In the genomic region with DNA sequence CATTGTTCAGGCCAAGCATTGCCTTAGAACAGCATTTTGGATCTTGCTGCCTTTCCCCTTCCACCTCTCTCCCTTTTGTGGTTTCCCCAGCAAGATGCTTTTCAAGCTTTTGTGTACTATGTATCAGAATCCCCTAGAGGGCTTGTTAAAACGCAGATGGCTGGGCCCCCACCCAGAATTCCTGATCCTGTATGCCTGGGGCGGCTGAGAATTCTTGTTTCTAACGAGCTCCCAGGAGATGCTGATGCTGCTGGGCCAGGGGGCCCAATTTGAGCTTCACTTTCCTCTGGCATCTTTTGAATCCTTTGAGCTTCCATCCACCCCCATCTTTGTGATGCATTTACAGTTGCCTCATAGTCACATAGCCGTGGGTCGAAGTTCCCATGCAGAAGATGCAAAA, we compare ENCODE assay signal across 18 cellular contexts. TPM values are rescaled to one million over a fixed set of nuclear protein-coding genes. Genes with fewer than 3 reads are reported as not detected.
DNase-seq lines count a peak whose midpoint lies in the region; TF ChIP-seq lines count a peak whose summit lies in the region.
"Had no signal": no experiment of that assay in that cellular context is flagged by ENCODE, and none has a peak within 500 bp of the region (broad histone marks: within the 10 kb centered on the region; RNA-seq: fewer than 3 reads in every experiment).

No MANE protein-coding gene starts in this region.

- H3K4me1 ChIP-seq in BLaER1, result peaks cover 5% of the 10 kb centered on the region; the same call in 1 of the 2 replicates
- no peaks in the 10 kb centered on the region for H3K4me1 ChIP-seq in HAP-1
- H3K4me1 ChIP-seq in adipocyte (ENCODE audit: control insufficient read depth, insufficient read depth, low read length), result no peaks in the 10 kb centered on the region
- peaks cover 12% of the 10 kb centered on the region for H3K4me1 ChIP-seq in Karpas-422 (ENCODE audit: low read length)
- H3K4me1 ChIP-seq: A549 had no signal

- H3K9me3 ChIP-seq in BLaER1, result peaks cover 5% of the 10 kb centered on the region
- H3K9me3 ChIP-seq in HAP-1, result no peaks in the 10 kb centered on the region
- H3K9me3 ChIP-seq in adipocyte (ENCODE audit: control insufficient read depth, low read length), result no peaks in the 10 kb centered on the region
- H3K9me3 ChIP-seq in Karpas-422 (ENCODE audit: low read length), result peaks cover 3% of the 10 kb centered on the region; the same call in 1 of the 2 replicates
- H3K9me3 ChIP-seq: A549 had no signal

- H3K9ac ChIP-seq in BLaER1 (no peak overlapping the region), adipocyte (ENCODE audit: low read length) (no peak overlapping the region), Karpas-422 (ENCODE audit: low read length) (no peak overlapping the region)

- H3K27ac Mint-ChIP-seq in osteocyte (ENCODE audit: unreplicated experiment), result peak overlapping the region; percentile 46
- H3K27ac Mint-ChIP-seq: H9 had no signal

- in situ Hi-C loops in HAP-1 (cut with MboI; ENCODE audit: low sequenced_read_pairs), result no loop called here

- H3K36me3 ChIP-seq in BLaER1 (no peaks in the 10 kb centered on the region), HAP-1 (replicated peaks) (0 out of 2 replicates have a peak, but pooled peaks cover under 1% of the 10 kb centered on the region), adipocyte (ENCODE audit: control insufficient read depth, insufficient read depth, low read length, severe bottlenecking) (no peaks in the 10 kb centered on the region), Karpas-422 (ENCODE audit: insufficient read depth, low read length) (no peaks in the 10 kb centered on the region)
- H3K36me3 ChIP-seq: SJCRH30 had no signal

- WGBS in lower leg skin, 2 donors, result 55 to 60% methylated on average over 5 of the region's 5 CpGs

- DNase-seq in HAP-1 (ENCODE audit: low spot score in 2 of 2), result peak; percentile 36 to 48
- DNase-seq in adipocyte (ENCODE audit: low read depth), result peak; percentile 54
- no peak for DNase-seq in osteocyte (ENCODE audit: extremely low spot score, unreplicated experiment)
- DNase-seq in lower leg skin (ENCODE audit: low spot score in 2 of 2), result no peak
- DNase-seq in Karpas-422, result no peak
- no peak for DNase-seq in AG08396 (ENCODE audit: low spot score)
- DNase-seq: COR-L47, DMS153, EL, H9, NCI-H2029 treated with DMSO at 0.1 percent for 48 hours, NCI-H226, NCI-H524 treated with DMSO at 0.1 percent for 48 hours, RPMI8226, SJCRH30 had no signal

- TF ChIP-seq CTCF in osteocyte (IDR thresholded peaks at IDR 0.05) (no peak), lower leg skin (IDR thresholded peaks at IDR 0.05) (no peak)

- TF ChIP-seq POLR2A in lower leg skin (IDR thresholded peaks at IDR 0.05), result no peak

- H2AFZ ChIP-seq in Karpas-422 (ENCODE audit: low read length), result no peak overlapping the region

- peaks cover 4% of the 10 kb centered on the region for H3K9me3 Mint-ChIP-seq in osteocyte (ENCODE audit: unreplicated experiment)

- H3K4me2 ChIP-seq in BLaER1, result peak overlapping the region; percentile 17; the same call in 1 of the 2 replicates
- H3K4me2 ChIP-seq in Karpas-422 (ENCODE audit: low read depth, low read length, poor library complexity, severe bottlenecking), result no peak overlapping the region
- H3K4me2 ChIP-seq: A549 had no signal

- H3K4me1 Mint-ChIP-seq in osteocyte (ENCODE audit: unreplicated experiment), result peaks cover 10% of the 10 kb centered on the region

- intact Hi-C loops in lower leg skin (cut with DNase I; ENCODE audit: low total_unique reads), result no loop called here

- no peak overlapping the region for H3K27ac ChIP-seq in BLaER1
- H3K27ac ChIP-seq in Karpas-422 (ENCODE audit: low read length), result no peak overlapping the region
- H3K27ac ChIP-seq: A549, SJCRH30 had no signal

- no peaks in the 10 kb centered on the region for H3K36me3 Mint-ChIP-seq in osteocyte (ENCODE audit: unreplicated experiment)
- H3K36me3 Mint-ChIP-seq: CD14-positive monocyte had no signal

- H4K20me1 ChIP-seq in BLaER1 (no peaks in the 10 kb centered on the region; the same call in 1 of the 2 replicates), Karpas-422 (ENCODE audit: insufficient read depth, low read depth, low read length) (no peaks in the 10 kb centered on the region)

- no peak overlapping the region for H3K4me3 Mint-ChIP-seq in osteocyte (ENCODE audit: unreplicated experiment)
- H3K4me3 Mint-ChIP-seq: CD14-positive monocyte, H9 had no signal

- H3K9me2 ChIP-seq in Karpas-422 (replicated peaks; ENCODE audit: insufficient read depth, low read length), result no peaks in the 10 kb centered on the region

- no peaks in the 10 kb centered on the region for H3K27me3 Mint-ChIP-seq in osteocyte (ENCODE audit: unreplicated experiment)

- no peaks in the 10 kb centered on the region for H3K79me2 ChIP-seq in Karpas-422 (ENCODE audit: low read length)

- H3K27me3 ChIP-seq in BLaER1 (peaks cover 89% of the 10 kb centered on the region), HAP-1 (ENCODE audit: low read depth) (no peaks in the 10 kb centered on the region), adipocyte (replicated peaks; ENCODE audit: control insufficient read depth, insufficient read depth, low read length) (no peaks in the 10 kb centered on the region), Karpas-422 (ENCODE audit: low read length) (no peaks in the 10 kb centered on the region)
- H3K27me3 ChIP-seq: SJCRH30 had no signal

- H3K4me3 ChIP-seq in BLaER1 (no peak overlapping the region), HAP-1 (no peak overlapping the region), adipocyte (ENCODE audit: low read length) (no peak overlapping the region), lower leg skin (ENCODE audit: low read depth, poor library complexity, severe bottlenecking) (no peak overlapping the region), Karpas-422 (ENCODE audit: low read length) (no peak overlapping the region)
- H3K4me3 ChIP-seq: A549, SJCRH30 had no signal

RNA-seq across cellular contexts. Expression of gene HCCS, which starts 18.4 kb away (rescaled TPM):
- total RNA-seq in osteocyte, result 27.9 and 32.2 TPM in 2 replicates
- 10 to 100 TPM; 10.4 to 19.9 (median 13.4) TPM for total RNA-seq in lower leg skin
- total RNA-seq in Karpas-422 (2014; rRNA removed; shearing (Covaris generic); ENCODE audit: low replicate concordance), result 13.7 and 27.4 TPM in 2 replicates

Comparison
In these comparisons a context has a peak if more than half of its experiments do, and no peak if none do; other contexts are left out.
1. DNase-seq: peak in HAP-1 (2 of 2) and adipocyte (single experiment); none in osteocyte (single experiment), lower leg skin (0 of 2), Karpas-422 (single experiment) and AG08396 (single experiment).